11 cellular contexts compared by ENCODE assay signal in the genomic region with DNA sequence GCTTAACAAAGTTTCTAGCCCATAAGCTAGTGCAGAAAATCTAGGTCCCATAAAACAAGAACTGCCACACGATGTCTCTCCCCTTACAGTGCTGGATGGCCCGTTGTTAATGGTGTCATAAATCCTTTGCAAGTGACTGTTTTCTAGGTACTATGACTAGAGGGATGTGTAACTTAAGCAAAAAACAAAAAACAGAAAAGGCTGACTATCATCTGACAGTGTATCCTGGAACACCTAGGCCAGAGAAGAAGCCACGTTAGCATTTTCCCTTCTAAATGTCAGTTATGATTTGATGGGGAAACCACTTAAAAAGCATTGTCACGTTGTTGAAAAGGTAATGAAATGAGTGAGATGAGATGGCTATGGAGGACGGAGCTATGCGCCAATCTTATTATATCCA. TPM values are rescaled to one million over a fixed set of nuclear protein-coding genes. Genes with fewer than 3 reads are reported as not detected.
DNase-seq lines count a peak whose midpoint lies in the region; ATAC-seq, FAIRE-seq and TF ChIP-seq lines count a peak whose summit lies in the region.
"Had no signal": no experiment of that assay in that cellular context is flagged by ENCODE, and none has a peak within 500 bp of the region (broad histone marks: within the 10 kb centered on the region; RNA-seq: fewer than 3 reads in every experiment).

No MANE protein-coding gene starts in this region.

- peaks cover 31% of the 10 kb centered on the region for H3K4me1 ChIP-seq in MM.1S (ENCODE audit: low read length)
- peaks cover 72 to 77% of the 10 kb centered on the region in 2 experiments for H3K4me1 ChIP-seq in neutrophil (ENCODE audit: control insufficient read depth in 1 of 2, insufficient read depth in 1 of 2, low read depth in 1 of 2, low read length in 1 of 2)

- peaks cover 55% of the 10 kb centered on the region for H3F3A ChIP-seq in MM.1S (ENCODE audit: insufficient read depth, low read length)

- H3K4me3 ChIP-seq in MM.1S (ENCODE audit: low read length) (peak overlapping the region; percentile 49), neutrophil (ENCODE audit: low read depth in 1 of 2, low read length in 1 of 2) (peak overlapping the region; percentile 82 to 92)

- H3K27ac ChIP-seq in MM.1S (ENCODE audit: low read length) (peak overlapping the region; percentile 81), neutrophil (peak overlapping the region; percentile 96)

- no peak for DNase-seq in GM12892 (ENCODE audit: insufficient read length)
- DNase-seq in MM.1S: peak; percentile 85
- peak in 1 of 2 donors; percentile 52 for DNase-seq in activated naive CD4-positive, alpha-beta T cell treated with anti-CD3 and anti-CD28 coated beads, Interleukin-2, amount 50 U/mL, for 72 hours (ENCODE audit: low spot score in 2 of 2)
- no peak for DNase-seq in cerebellar cortex (ENCODE audit: low spot score)
- DNase-seq in Right ventricle myocardium inferior (ENCODE audit: missing footprints): no peak
- DNase-seq: GOT3, mammary epithelial cell, NCI-H187 had no signal

- no peaks in the 10 kb centered on the region for H3K9me3 Mint-ChIP-seq in activated naive CD4-positive, alpha-beta T cell treated with anti-CD3 and anti-CD28 coated beads, Interleukin-2, amount 50 U/mL, for 72 hours

- H3K9me2 ChIP-seq in MM.1S (replicated peaks; ENCODE audit: insufficient read depth, low read length): no peaks in the 10 kb centered on the region

- peak overlapping the region; percentile 78 for H3K9ac ChIP-seq in MM.1S (ENCODE audit: low read length)

- peaks cover 27% of the 10 kb centered on the region for H4K20me1 ChIP-seq in MM.1S (ENCODE audit: insufficient read depth, low read length)

- no peaks in the 10 kb centered on the region for H3K27me3 ChIP-seq in MM.1S (replicated peaks; ENCODE audit: insufficient read depth, low read length)
- H3K27me3 ChIP-seq in neutrophil: no peaks in the 10 kb centered on the region

- H3K36me3 ChIP-seq in MM.1S (replicated peaks; ENCODE audit: insufficient read depth, low read length) (peaks cover 6% of the 10 kb centered on the region), neutrophil (peaks cover 18% of the 10 kb centered on the region)

- peak overlapping the region; percentile 79 for H3K4me2 ChIP-seq in MM.1S (ENCODE audit: low read depth, low read length)

- no peak for TF ChIP-seq CTCF in MM.1S (IDR thresholded peaks at IDR 0.05; ENCODE audit: low read length)
- TF ChIP-seq CTCF in neutrophil (IDR thresholded peaks at IDR 0.05): no peak

- peaks cover 7 to 48% of the 10 kb centered on the region in 2 donors for H3K36me3 Mint-ChIP-seq in activated naive CD4-positive, alpha-beta T cell treated with anti-CD3 and anti-CD28 coated beads, Interleukin-2, amount 50 U/mL, for 72 hours

- H3K9me3 ChIP-seq in MM.1S (replicated peaks; ENCODE audit: insufficient read depth, low read length): no peaks in the 10 kb centered on the region
- no peaks in the 10 kb centered on the region for H3K9me3 ChIP-seq in neutrophil

- H3K27ac Mint-ChIP-seq in activated naive CD4-positive, alpha-beta T cell treated with anti-CD3 and anti-CD28 coated beads, Interleukin-2, amount 50 U/mL, for 72 hours: peak overlapping the region; percentile 97 to 98
- H3K27ac Mint-ChIP-seq: progenitor cell of endocrine pancreas had no signal

- ATAC-seq in activated naive CD4-positive, alpha-beta T cell treated with anti-CD3 and anti-CD28 coated beads, Interleukin-2, amount 50 U/mL, for 72 hours: peak; percentile 69 to 71
- ATAC-seq in HG03432 (IDR thresholded peaks at IDR 0.05; ENCODE audit: unreplicated experiment) (no peak), Right ventricle myocardium inferior (no peak)

- H3K79me2 ChIP-seq in MM.1S (ENCODE audit: low read length): peaks cover 85% of the 10 kb centered on the region

- FAIRE-seq in GM12892 (lab: Jason Lieb, UNC): peak; percentile 65

- intact Hi-C loops in Right ventricle myocardium inferior (cut with DNase I): no loop called here

- no peak overlapping the region for H2AFZ ChIP-seq in MM.1S (ENCODE audit: low read length)

- no peak for TF ChIP-seq POLR2A in GM12892 (IDR thresholded peaks at IDR 0.05; ENCODE audit: low read depth, low read length)

RNA-seq across cellular contexts. Expression of gene CASP8, which starts 2.4 kb away (rescaled TPM):
- 27.6 TPM for polyA plus RNA-seq in GM12892 (2012; ENCODE audit: missing spikeins)
- 10 to 100 TPM; 40.4 to 74.3 TPM for total RNA-seq in activated naive CD4-positive, alpha-beta T cell treated with anti-CD3 and anti-CD28 coated beads, Interleukin-2, amount 50 U/mL, for 72 hours
- total RNA-seq in Right ventricle myocardium inferior: 3.1 TPM

Comparison
In these comparisons a context has a peak if more than half of its experiments do, and no peak if none do; other contexts are left out.
1. ATAC-seq: peak in activated naive CD4-positive, alpha-beta T cell treated with anti-CD3 and anti-CD28 coated beads, Interleukin-2, amount 50 U/mL, for 72 hours (2 of 2); none in HG03432 (single experiment) and Right ventricle myocardium inferior (single experiment).
2. RNA of gene CASP8, which starts 2.4 kb away (total RNA-seq): 40.4 to 74.3 TPM in activated naive CD4-positive, alpha-beta T cell treated with anti-CD3 and anti-CD28 coated beads, Interleukin-2, amount 50 U/mL, for 72 hours; 3.1 TPM in Right ventricle myocardium inferior (single experiment); every median in the first group is over 10 times any median in the second.